In the genomic region with DNA sequence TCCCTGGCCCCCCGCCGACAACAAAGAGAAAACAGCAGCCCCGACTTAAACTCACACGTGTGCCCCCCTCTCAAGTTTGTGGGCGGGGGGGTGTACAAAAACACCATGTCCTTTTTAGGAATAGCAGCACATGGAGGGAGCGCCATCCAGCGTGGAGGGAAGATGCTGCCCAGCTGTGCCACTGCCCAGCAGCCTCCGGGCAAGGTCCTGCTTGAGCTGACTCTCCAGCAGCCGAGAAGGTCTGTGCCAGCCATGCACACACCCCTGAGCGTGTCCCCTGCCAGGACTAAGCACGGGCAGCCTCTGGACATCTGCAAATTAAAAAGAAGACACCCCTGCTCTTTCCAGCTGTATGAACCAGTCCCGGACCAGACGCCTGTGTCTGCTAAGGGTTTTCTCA, we compare ENCODE assay signal across 16 cellular contexts.
DNase-seq lines count a peak whose midpoint lies in the region; ATAC-seq, FAIRE-seq and TF ChIP-seq lines count a peak whose summit lies in the region.
"Had no signal": no experiment of that assay in that cellular context is flagged by ENCODE, and none has a peak within 500 bp of the region (broad histone marks: within the 10 kb centered on the region; RNA-seq: fewer than 3 reads in every experiment).

No MANE protein-coding gene starts in this region.

- in situ Hi-C loops in HepG2 (cut with HindIII; ENCODE audit: extremely low pct_ligation_motif_present, low pct_unique_long_range_greater_than_20kb): no loop called here

- H3K4me3 Mint-ChIP-seq in brain: no peak overlapping the region
- H3K4me3 Mint-ChIP-seq in type B pancreatic cell: peak overlapping the region; percentile 46
- H3K4me3 Mint-ChIP-seq: CD4-positive, alpha-beta memory T cell had no signal

- H2AFZ ChIP-seq in HepG2 (ENCODE audit: low read length): no peak overlapping the region

- intact Hi-C loops in HepG2 (cut with micrococcal nuclease; ENCODE audit: unreplicated experiment): no loop called here
- intact Hi-C loops in right lobe of liver (cut with DNase I): no loop called here
- intact Hi-C loops in breast epithelium (cut with DNase I; ENCODE audit: low total_unique reads): no loop called here

- H3K9me3 Mint-ChIP-seq in brain (peaks cover 0 to 4% (median 0%) of the 10 kb centered on the region in 5 experiments), type B pancreatic cell (no peaks in the 10 kb centered on the region)
- H3K9me3 Mint-ChIP-seq: CD4-positive, alpha-beta memory T cell had no signal

- H3K36me3 ChIP-seq in HepG2 (replicated peaks in 1 of 2; ENCODE audit: control insufficient read depth in 1 of 2, insufficient read depth in 2 of 2, low read length in 2 of 2) (no peaks in the 10 kb centered on the region), right lobe of liver (no peaks in the 10 kb centered on the region), breast epithelium (no peaks in the 10 kb centered on the region)
- H3K36me3 ChIP-seq: HAP-1 had no signal

- POLR2A ChIA-PET in HepG2 (lab: Yijun Ruan, JAX): no interaction called here

- H3K4me1 Mint-ChIP-seq in brain: peaks cover 64% of the 10 kb centered on the region
- peaks cover 12% of the 10 kb centered on the region for H3K4me1 Mint-ChIP-seq in type B pancreatic cell (ENCODE audit: unreplicated experiment)

- no TSS peak for BruUV-seq in HepG2 (replicated peaks; lab: Mats Ljungman, UMichigan)

- DNase-seq in HepG2 (ENCODE audit: low spot score) (no peak), right lobe of liver (no peak), type B pancreatic cell (ENCODE audit: extremely low spot score, unreplicated experiment) (no peak), breast epithelium (ENCODE audit: low spot score in 2 of 2) (no peak)
- DNase-seq: Calu3; CD4-positive, alpha-beta memory T cell; COR-L47; DMS53; EL; GDM1; GOT3 had no signal

- FAIRE-seq in HepG2 (lab: Jason Lieb, UNC): no peak
- FAIRE-seq: GM12878, H54 had no signal

- no peak for TF ChIP-seq POLR2A in HepG2 (IDR thresholded peaks at IDR 0.05; ENCODE audit: insufficient read depth in 1 of 2, low read depth in 2 of 2, low read length in 2 of 2)
- TF ChIP-seq POLR2A in right lobe of liver (IDR thresholded peaks at IDR 0.05): no peak
- TF ChIP-seq POLR2A in breast epithelium (IDR thresholded peaks at IDR 0.05): no peak

- ATAC-seq in HepG2 (no peak), right lobe of liver (no peak), GM18498 (IDR thresholded peaks at IDR 0.05; ENCODE audit: unreplicated experiment) (no peak)
- ATAC-seq: GM12878 had no signal

- no peaks in the 10 kb centered on the region for H4K20me1 ChIP-seq in HepG2 (ENCODE audit: insufficient read depth, low read length)

- WGBS in HepG2 (ENCODE audit: low lambda C conversion rate): 0% methylated on average over 1 of the region's 13 CpGs
- 25% methylated on average over 8 of the region's 13 CpGs for WGBS in right lobe of liver (ENCODE audit: insufficient coverage, low coverage, low lambda C conversion rate, missing lambda C conversion rate)

- H3K27ac Mint-ChIP-seq in brain: peak overlapping the region in 4 of 5 experiments; percentile 43 to 96 (median 59)
- no peak overlapping the region for H3K27ac Mint-ChIP-seq in type B pancreatic cell
- H3K27ac Mint-ChIP-seq: CD4-positive, alpha-beta memory T cell had no signal

- H3K27me3 Mint-ChIP-seq in brain (no peaks in the 10 kb centered on the region), type B pancreatic cell (peaks cover 72% of the 10 kb centered on the region)

- H3K4me2 ChIP-seq in HepG2 (ENCODE audit: low read depth, low read length): no peak overlapping the region

- H3K4me1 ChIP-seq in HepG2 (ENCODE audit: insufficient read depth, low read length) (no peaks in the 10 kb centered on the region), right lobe of liver (no peaks in the 10 kb centered on the region), breast epithelium (no peaks in the 10 kb centered on the region)
- H3K4me1 ChIP-seq: HAP-1 had no signal

- H3K27me3 ChIP-seq in HepG2 (ENCODE audit: control insufficient read depth in 1 of 2, insufficient read depth in 2 of 2, low read length in 2 of 2) (peaks cover 12 to 45% of the 10 kb centered on the region in 2 experiments; a peak in 4 of 5 replicates), right lobe of liver (no peaks in the 10 kb centered on the region), breast epithelium (peaks cover 0 to 60% of the 10 kb centered on the region in 2 donors)

- TF ChIP-seq EP300 in HepG2 (IDR thresholded peaks at IDR 0.05; ENCODE audit: low read depth in 2 of 2, low read length in 2 of 2): no peak
- no peak for TF ChIP-seq EP300 in HepG2 (CRISPR knock-in tag; IDR thresholded peaks at IDR 0.05; ENCODE audit: borderline replicate concordance)

- TF ChIP-seq RAD21 in HepG2 (CRISPR knock-in tag; IDR thresholded peaks at IDR 0.05): no peak

- H3K9me3 ChIP-seq in HepG2 (ENCODE audit: low read length) (no peaks in the 10 kb centered on the region), right lobe of liver (no peaks in the 10 kb centered on the region), breast epithelium (no peaks in the 10 kb centered on the region)
- H3K9me3 ChIP-seq: HAP-1 had no signal

- H3K27ac ChIP-seq in HepG2 (ENCODE audit: extremely low read length, insufficient read depth, low read length) (no peak overlapping the region), right lobe of liver (no peak overlapping the region), breast epithelium (no peak overlapping the region)

- no peaks in the 10 kb centered on the region for H3K79me2 ChIP-seq in HepG2 (ENCODE audit: insufficient read depth, low read length)

- H3K36me3 Mint-ChIP-seq in brain (no peaks in the 10 kb centered on the region), type B pancreatic cell (no peaks in the 10 kb centered on the region)
- H3K36me3 Mint-ChIP-seq: CD4-positive, alpha-beta memory T cell had no signal

- CTCF ChIA-PET in HepG2 (lab: Yijun Ruan, JAX; ENCODE audit: low intra/inter-chr PET ratio, low total read pairs): no interaction called here

- H3K4me3 ChIP-seq in HepG2 (replicated peaks in 1 of 3; ENCODE audit: insufficient read depth in 1 of 3, low read depth in 2 of 3, low read length in 3 of 3): no peak overlapping the region
- no peak overlapping the region for H3K4me3 ChIP-seq in right lobe of liver
- no peak overlapping the region for H3K4me3 ChIP-seq in breast epithelium
- H3K4me3 ChIP-seq: GM12878, HAP-1 had no signal

- TF ChIP-seq CTCF in HepG2 (CRISPR knock-in tag; IDR thresholded peaks at IDR 0.05): no peak
- TF ChIP-seq CTCF in right lobe of liver (IDR thresholded peaks at IDR 0.05): no peak
- TF ChIP-seq CTCF in brain (conservative IDR thresholded peaks at IDR 0.05): no peak
- TF ChIP-seq CTCF in type B pancreatic cell (conservative IDR thresholded peaks at IDR 0.05): no peak
- TF ChIP-seq CTCF in breast epithelium (IDR thresholded peaks at IDR 0.05): no peak

- no peak overlapping the region for H3K9ac ChIP-seq in HepG2 (ENCODE audit: insufficient read depth, low read depth, low read length)

TF ChIP-seq in HepG2, 621 proteins besides CTCF, POLR2A, EP300 and RAD21:
- no peak for TF ChIP-seq POLR2AphosphoS5 (IDR thresholded peaks at IDR 0.05; ENCODE audit: low read depth, low read length)
- TF ChIP-seq, protein P1, sequence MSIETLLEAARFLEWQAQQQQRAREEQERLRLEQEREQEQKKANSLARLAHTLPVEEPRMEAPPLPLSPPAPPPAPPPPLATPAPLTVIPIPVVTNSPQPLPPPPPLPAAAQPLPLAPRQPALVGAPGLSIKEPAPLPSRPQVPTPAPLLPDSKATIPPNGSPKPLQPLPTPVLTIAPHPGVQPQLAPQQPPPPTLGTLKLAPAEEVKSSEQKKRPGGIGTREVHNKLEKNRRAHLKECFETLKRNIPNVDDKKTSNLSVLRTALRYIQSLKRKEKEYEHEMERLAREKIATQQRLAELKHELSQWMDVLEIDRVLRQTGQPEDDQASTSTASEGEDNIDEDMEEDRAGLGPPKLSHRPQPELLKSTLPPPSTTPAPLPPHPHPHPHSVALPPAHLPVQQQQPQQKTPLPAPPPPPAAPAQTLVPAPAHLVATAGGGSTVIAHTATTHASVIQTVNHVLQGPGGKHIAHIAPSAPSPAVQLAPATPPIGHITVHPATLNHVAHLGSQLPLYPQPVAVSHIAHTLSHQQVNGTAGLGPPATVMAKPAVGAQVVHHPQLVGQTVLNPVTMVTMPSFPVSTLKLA (IDR thresholded peaks at IDR 0.05): peak; percentile 63
